ENCODE assay signal across 29 cellular contexts in genomic region chr7:156537006-156537405, GRCh38.
"Had no signal": no experiment of that assay in that cellular context is flagged by ENCODE, and none has a peak within 500 bp of the region (broad histone marks: within the 10 kb centered on the region; RNA-seq: fewer than 3 reads in every experiment).

No MANE protein-coding gene starts in this region.

- H3K4me1 Mint-ChIP-seq: stimulated activated effector memory CD8-positive, alpha-beta T cell treated with anti-CD3 and anti-CD28 coated beads, Interleukin-12 subunit alpha, Interleukin-12 subunit beta, amount 100 ng/mL, for 72 hours; stimulated activated memory B cell treated with anti-CD40 and anti-IgM and Interleukin-4, amounts not matched to agents 10 μg/mL and 1 μg/mL and 100 μg/mL, for 72 hours; stimulated activated naive B cell treated with anti-CD40 and anti-IgM and Interleukin-4, amounts not matched to agents 10 μg/mL and 1 μg/mL and 100 μg/mL, for 72 hours; stimulated activated naive CD8-positive, alpha-beta T cell treated with anti-CD3 and anti-CD28 coated beads, Interleukin-15, amount 100 ng/mL, for 72 hours had no signal

- FAIRE-seq: urothelium cell line had no signal

- H3K4me1 ChIP-seq: stomach, suprapubic skin, testis, thyroid gland, tibial artery, tibial nerve, transverse colon, upper lobe of left lung, upper lobe of right lung, uterus, vagina had no signal

- ATAC-seq: stimulated activated effector memory CD8-positive, alpha-beta T cell treated with anti-CD3 and anti-CD28 coated beads, Interleukin-12 subunit alpha, Interleukin-12 subunit beta, amount 100 ng/mL, for 72 hours; stimulated activated memory B cell treated with anti-CD40 and anti-IgM and Interleukin-4, amounts not matched to agents 10 μg/mL and 1 μg/mL and 100 μg/mL, for 72 hours; stimulated activated naive B cell treated with anti-CD40 and anti-IgM and Interleukin-4, amounts not matched to agents 10 μg/mL and 1 μg/mL and 100 μg/mL, for 72 hours; stimulated activated naive CD8-positive, alpha-beta T cell treated with anti-CD3 and anti-CD28 coated beads, Interleukin-15, amount 100 ng/mL, for 72 hours; stimulated activated naive CD8-positive, alpha-beta T cell treated with anti-CD3 and anti-CD28 coated beads, Interleukin-15, Interleukin-2, amounts not matched to agents 100 U/mL and 50 U/mL, for 24 hours; upper lobe of right lung had no signal

- H3K36me3 ChIP-seq: stomach, suprapubic skin, thoracic aorta, thyroid gland, tibial artery, tibial nerve, transverse colon, upper lobe of left lung, upper lobe of right lung, uterus, vagina had no signal

- H3K27me3 ChIP-seq: stomach, suprapubic skin, testis, thyroid gland, tibial artery, tibial nerve, transverse colon, upper lobe of left lung, upper lobe of right lung, uterus, vagina had no signal

- H3K27ac ChIP-seq: stomach, suprapubic skin, testis, thoracic aorta, thyroid gland, tibial artery, tibial nerve, transverse colon, upper lobe of left lung, upper lobe of right lung, uterus, vagina had no signal

- DNase-seq: stimulated activated CD4-positive, alpha-beta T cell treated with anti-CD3 and anti-CD28 coated beads, Interleukin-2, amount 100 ng/mL, for 48 hours; stimulated activated CD4-positive, alpha-beta T cell treated with anti-CD3 and anti-CD28 coated beads, Interleukin-4, amount 100 ng/mL, for 1 hour; stimulated activated CD4-positive, alpha-beta T cell treated with anti-CD3 and anti-CD28 coated beads, Interleukin-4, amount 100 ng/mL, for 24 hours; stimulated activated CD4-positive, alpha-beta T cell treated with anti-CD3 and anti-CD28 coated beads, Interleukin-4, amount 100 ng/mL, for 4 hours; stimulated activated CD8-positive, alpha-beta memory T cell treated with anti-CD3 and anti-CD28 coated beads, Interleukin-4, amount 100 ng/mL, for 48 hours; stimulated activated naive B cell treated with anti-CD40 and anti-IgM and Interleukin-4, amounts not matched to agents 10 μg/mL and 1 μg/mL and 100 μg/mL, for 72 hours; stimulated activated naive CD4-positive, alpha-beta T cell; stimulated activated naive CD4-positive, alpha-beta T cell treated with Interleukin-2 at 50 U/mL for 16 hours; stimulated activated naive CD8-positive, alpha-beta T cell treated with anti-CD3 and anti-CD28 coated beads, Interleukin-15, amount 100 ng/mL, for 72 hours; stimulated activated naive CD8-positive, alpha-beta T cell treated with anti-CD3 and anti-CD28 coated beads, Interleukin-15, Interleukin-2, amounts not matched to agents 100 U/mL and 50 U/mL, for 24 hours; stomach; substantia nigra; testis; thyroid gland; tibial artery; transverse colon; trophoblast cell; upper lobe of left lung; upper lobe of right lung; uterus had no signal

- H3K4me3 Mint-ChIP-seq: stimulated activated effector memory CD8-positive, alpha-beta T cell treated with anti-CD3 and anti-CD28 coated beads, Interleukin-12 subunit alpha, Interleukin-12 subunit beta, amount 100 ng/mL, for 72 hours; stimulated activated memory B cell treated with anti-CD40 and anti-IgM and Interleukin-4, amounts not matched to agents 10 μg/mL and 1 μg/mL and 100 μg/mL, for 72 hours; stimulated activated naive B cell treated with anti-CD40 and anti-IgM and Interleukin-4, amounts not matched to agents 10 μg/mL and 1 μg/mL and 100 μg/mL, for 72 hours; stimulated activated naive CD8-positive, alpha-beta T cell treated with anti-CD3 and anti-CD28 coated beads, Interleukin-15, amount 100 ng/mL, for 72 hours; stimulated activated naive CD8-positive, alpha-beta T cell treated with anti-CD3 and anti-CD28 coated beads, Interleukin-15, Interleukin-2, amounts not matched to agents 100 ng/mL and 50 ng/mL, for 24 hours; type B pancreatic cell had no signal

- H3K9me3 Mint-ChIP-seq: stimulated activated effector memory CD8-positive, alpha-beta T cell treated with anti-CD3 and anti-CD28 coated beads, Interleukin-12 subunit alpha, Interleukin-12 subunit beta, amount 100 ng/mL, for 72 hours; stimulated activated naive CD8-positive, alpha-beta T cell treated with anti-CD3 and anti-CD28 coated beads, Interleukin-15, amount 100 ng/mL, for 72 hours; stimulated activated naive CD8-positive, alpha-beta T cell treated with anti-CD3 and anti-CD28 coated beads, Interleukin-15, Interleukin-2, amounts not matched to agents 100 ng/mL and 50 ng/mL, for 24 hours; type B pancreatic cell had no signal

- H3K4me3 ChIP-seq: stomach, suprapubic skin, testis, thoracic aorta, thyroid gland, tibial artery, tibial nerve, transverse colon, upper lobe of left lung, upper lobe of right lung, uterus, vagina had no signal

- H3K27me3 Mint-ChIP-seq: stimulated activated naive CD8-positive, alpha-beta T cell treated with anti-CD3 and anti-CD28 coated beads, Interleukin-15, Interleukin-2, amounts not matched to agents 100 ng/mL and 50 ng/mL, for 24 hours had no signal

- H3K27ac Mint-ChIP-seq: stimulated activated effector memory CD8-positive, alpha-beta T cell treated with anti-CD3 and anti-CD28 coated beads, Interleukin-12 subunit alpha, Interleukin-12 subunit beta, amount 100 ng/mL, for 72 hours; stimulated activated memory B cell treated with anti-CD40 and anti-IgM and Interleukin-4, amounts not matched to agents 10 μg/mL and 1 μg/mL and 100 μg/mL, for 72 hours; stimulated activated naive B cell treated with anti-CD40 and anti-IgM and Interleukin-4, amounts not matched to agents 10 μg/mL and 1 μg/mL and 100 μg/mL, for 72 hours; stimulated activated naive CD8-positive, alpha-beta T cell treated with anti-CD3 and anti-CD28 coated beads, Interleukin-15, amount 100 ng/mL, for 72 hours; stimulated activated naive CD8-positive, alpha-beta T cell treated with anti-CD3 and anti-CD28 coated beads, Interleukin-15, Interleukin-2, amounts not matched to agents 100 ng/mL and 50 ng/mL, for 24 hours; type B pancreatic cell had no signal

- H3K36me3 Mint-ChIP-seq: stimulated activated effector memory CD8-positive, alpha-beta T cell treated with anti-CD3 and anti-CD28 coated beads, Interleukin-12 subunit alpha, Interleukin-12 subunit beta, amount 100 ng/mL, for 72 hours; stimulated activated memory B cell treated with anti-CD40 and anti-IgM and Interleukin-4, amounts not matched to agents 10 μg/mL and 1 μg/mL and 100 μg/mL, for 72 hours; stimulated activated naive B cell treated with anti-CD40 and anti-IgM and Interleukin-4, amounts not matched to agents 10 μg/mL and 1 μg/mL and 100 μg/mL, for 72 hours; type B pancreatic cell had no signal

- H3K9me3 ChIP-seq: stomach, suprapubic skin, testis, thoracic aorta, thyroid gland, tibial nerve, transverse colon, upper lobe of left lung, upper lobe of right lung, uterus, vagina had no signal
